ENCODE assay signal across 16 cellular contexts in the genomic region with DNA sequence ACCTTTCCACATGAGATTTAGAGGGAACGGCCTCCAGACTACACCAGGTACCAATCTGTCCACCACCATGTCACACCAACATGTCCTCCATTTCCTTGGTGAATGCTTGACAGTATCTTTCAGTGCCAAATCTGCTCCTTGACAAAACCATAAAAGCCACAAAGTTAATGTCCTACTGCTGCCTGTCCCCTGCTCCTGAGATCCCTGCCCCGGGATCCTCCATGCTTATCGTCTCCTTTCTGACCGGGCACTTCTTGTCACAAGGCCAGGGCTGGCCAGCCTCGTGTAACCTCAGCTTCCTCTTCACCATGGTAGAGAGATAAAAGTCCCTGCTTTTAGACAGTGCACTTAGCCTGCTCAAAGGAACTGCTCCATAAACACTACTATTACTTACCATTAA.
DNase-seq lines count a peak whose midpoint lies in the region; TF ChIP-seq lines count a peak whose summit lies in the region.
"Had no signal": no experiment of that assay in that cellular context is flagged by ENCODE, and none has a peak within 500 bp of the region (broad histone marks: within the 10 kb centered on the region; RNA-seq: fewer than 3 reads in every experiment).

No MANE protein-coding gene starts in this region.

- peaks cover 100% of the 10 kb centered on the region for H3K79me2 ChIP-seq in osteoblast (ENCODE audit: insufficient read depth, low read length)
- no peaks in the 10 kb centered on the region for H3K79me2 ChIP-seq in Karpas-422 (ENCODE audit: low read length)

- no peak overlapping the region for H3K4me3 ChIP-seq in SK-N-MC
- no peak overlapping the region for H3K4me3 ChIP-seq in osteoblast (ENCODE audit: insufficient read depth, low read length)
- no peak overlapping the region for H3K4me3 ChIP-seq in Karpas-422 (ENCODE audit: low read length)
- H3K4me3 ChIP-seq: psoas muscle had no signal

- H3K9me3 ChIP-seq in SK-N-MC (ENCODE audit: low read depth, low read length) (no peaks in the 10 kb centered on the region), osteoblast (ENCODE audit: low read depth, low read length) (no peaks in the 10 kb centered on the region), Karpas-422 (ENCODE audit: low read length) (no peaks in the 10 kb centered on the region)
- H3K9me3 ChIP-seq: psoas muscle had no signal

- peaks cover 92% of the 10 kb centered on the region for H4K20me1 ChIP-seq in osteoblast (ENCODE audit: insufficient read depth, low read length)
- no peaks in the 10 kb centered on the region for H4K20me1 ChIP-seq in Karpas-422 (ENCODE audit: insufficient read depth, low read depth, low read length)

- peaks cover 31% of the 10 kb centered on the region for H3K4me1 ChIP-seq in osteoblast (ENCODE audit: insufficient read depth, low read length)
- no peaks in the 10 kb centered on the region for H3K4me1 ChIP-seq in Karpas-422 (ENCODE audit: low read length)

- no peak overlapping the region for H2AFZ ChIP-seq in osteoblast (ENCODE audit: low read length)
- H2AFZ ChIP-seq in Karpas-422 (ENCODE audit: low read length), result no peak overlapping the region

- H3K27me3 ChIP-seq in osteoblast (ENCODE audit: insufficient read depth, low read length) (no peaks in the 10 kb centered on the region), Karpas-422 (ENCODE audit: low read length) (no peaks in the 10 kb centered on the region)
- H3K27me3 ChIP-seq: brain microvascular endothelial cell had no signal

- H3K9ac ChIP-seq in SK-N-MC (ENCODE audit: insufficient read length), result no peak overlapping the region
- H3K9ac ChIP-seq in Karpas-422 (ENCODE audit: low read length), result no peak overlapping the region

- DNase-seq in CMK (ENCODE audit: low read depth) (peak; percentile 54), SK-N-MC (ENCODE audit: low read depth, low spot score) (no peak), globus pallidus (ENCODE audit: low spot score) (peak; percentile 22), osteoblast (ENCODE audit: insufficient read length, low spot score, missing footprints) (no peak), activated gamma-delta T cell treated with Interleukin-2 at 50 U/mL for 16 hours (no peak), T-helper 2 cell (no peak), Karpas-422 (no peak), NCI-H774 (lab: John Stamatoyannopoulos, UW) (no peak)
- DNase-seq: activated CD8-positive, alpha-beta memory T cell treated with anti-CD3 and anti-CD28 coated beads for 24 hours; activated gamma-delta T cell; brain microvascular endothelial cell; midbrain; NCI-H2171 treated with DMSO at 0.1 percent for 48 hours; stimulated activated CD4-positive, alpha-beta T cell treated with anti-CD3 and anti-CD28 coated beads, Interleukin-2, amount 100 ng/mL, for 24 hours had no signal

- no peak for TF ChIP-seq CTCF in osteoblast (IDR thresholded peaks at IDR 0.05; ENCODE audit: extremely low read depth, low read depth, low read length)

- H3K27ac ChIP-seq in SK-N-MC (0 out of 2 replicates have a peak overlapping the region, but pooled peaks have one; percentile 3), osteoblast (ENCODE audit: low read depth, low read length) (peak overlapping the region; percentile 13), Karpas-422 (ENCODE audit: low read length) (no peak overlapping the region)
- H3K27ac ChIP-seq: brain microvascular endothelial cell, C4-2B, psoas muscle had no signal

- H3K9me2 ChIP-seq in Karpas-422 (replicated peaks; ENCODE audit: insufficient read depth, low read length), result no peaks in the 10 kb centered on the region

- H3K4me2 ChIP-seq in osteoblast (ENCODE audit: insufficient read depth, low read length) (no peak overlapping the region), Karpas-422 (ENCODE audit: low read depth, low read length, poor library complexity, severe bottlenecking) (no peak overlapping the region)

- no peaks in the 10 kb centered on the region; the same call in 1 of the 2 replicates for H3K36me3 ChIP-seq in SK-N-MC (ENCODE audit: insufficient read depth, low read length)
- peaks cover 21% of the 10 kb centered on the region for H3K36me3 ChIP-seq in osteoblast (ENCODE audit: insufficient read depth, low read length)
- H3K36me3 ChIP-seq in Karpas-422 (ENCODE audit: insufficient read depth, low read length), result no peaks in the 10 kb centered on the region

Comparison
In these comparisons a context has a peak if more than half of its experiments do, and no peak if none do; other contexts are left out.
1. DNase-seq: peak in CMK (single experiment) and globus pallidus (single experiment); none in SK-N-MC (single experiment), osteoblast (single experiment), activated gamma-delta T cell treated with Interleukin-2 at 50 U/mL for 16 hours (single experiment), T-helper 2 cell (0 of 5), Karpas-422 (single experiment) and NCI-H774 (single experiment).